In the genomic region with DNA sequence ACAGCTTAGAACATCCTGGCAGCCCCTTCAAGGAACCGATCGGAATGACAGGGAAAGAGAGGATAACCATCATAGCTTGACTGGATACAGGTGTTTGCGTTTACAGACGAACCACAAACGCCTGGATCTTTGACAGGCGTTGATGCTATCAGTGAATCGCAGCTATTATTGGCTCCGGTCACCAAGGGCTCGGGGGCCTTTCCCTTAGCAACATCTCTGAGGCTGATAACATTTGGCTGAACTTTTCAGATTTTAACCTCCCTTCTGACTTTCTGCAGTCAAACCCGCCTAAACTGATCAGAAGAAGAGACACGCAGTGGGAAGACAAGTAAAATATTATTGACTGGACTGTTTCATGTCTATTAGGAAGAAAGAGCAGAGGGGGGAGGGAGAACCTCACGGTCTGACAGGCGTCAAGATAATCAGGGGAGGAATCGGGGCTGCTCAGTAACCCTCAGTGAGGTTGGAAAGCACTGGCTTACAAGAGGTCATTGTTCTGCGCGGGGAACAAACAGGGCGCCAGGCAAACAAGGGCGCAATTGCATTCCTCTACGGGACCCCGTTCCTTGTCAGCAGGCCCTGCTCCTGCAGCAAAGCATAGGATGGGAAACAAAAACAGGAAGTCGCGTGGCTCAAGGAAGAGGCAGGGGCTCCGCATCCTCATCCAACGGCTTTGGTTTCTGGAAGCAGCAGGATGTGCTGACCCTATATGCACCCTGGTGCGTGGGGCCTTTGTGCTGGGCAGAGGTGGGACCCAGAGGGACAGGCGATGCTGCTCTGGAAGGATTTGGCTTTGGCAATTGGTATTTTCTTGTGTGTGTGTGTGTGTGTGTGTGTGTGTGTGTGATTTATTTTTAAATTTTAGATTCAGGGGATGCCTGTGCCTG, we compare ENCODE assay signal across 19 cellular contexts.
"Had no signal": no experiment of that assay in that cellular context is flagged by ENCODE, and none has a peak within 500 bp of the region (broad histone marks: within the 10 kb centered on the region; RNA-seq: fewer than 3 reads in every experiment).

No MANE protein-coding gene starts in this region.

- H3K4me1 Mint-ChIP-seq: activated CD4-positive, alpha-beta memory T cell treated with anti-CD3 and anti-CD28 coated beads, Interleukin-2, amount 10 ng/mL, durations not matched to agents 7 days and 5 days; activated CD8-positive, alpha-beta memory T cell treated with anti-CD3 and anti-CD28 coated beads, Interleukin-2, amount 10 ng/mL, durations not matched to agents 7 days and 5 days; activated naive CD8-positive, alpha-beta T cell treated with anti-CD3 and anti-CD28 coated beads for 36 hours; T-cell had no signal

- DNase-seq: activated CD4-positive, alpha-beta memory T cell treated with anti-CD3 and anti-CD28 coated beads, Interleukin-2, amount 10 ng/mL, durations not matched to agents 7 days and 5 days; activated CD4-positive, alpha-beta T cell treated with anti-CD3 and anti-CD28 coated beads for 48 hours; activated CD4-positive, CD25-positive, alpha-beta regulatory T cell; activated CD8-positive, alpha-beta memory T cell treated with anti-CD3 and anti-CD28 coated beads, Interleukin-2, amount 10 ng/mL, durations not matched to agents 7 days and 5 days; activated naive CD8-positive, alpha-beta T cell treated with anti-CD3 and anti-CD28 coated beads for 36 hours; amniotic stem cell; effector memory CD8-positive, alpha-beta T cell; foreskin keratinocyte; left ventricle myocardium inferior; mammary epithelial cell; mucosa of descending colon; naive thymus-derived CD4-positive, alpha-beta T cell; nucleus accumbens; posterior cingulate gyrus; stimulated activated naive CD8-positive, alpha-beta T cell treated with anti-CD3 and anti-CD28 coated beads, Interleukin-15, Interleukin-2, amounts not matched to agents 100 U/mL and 50 U/mL, for 24 hours; T-cell; transverse colon had no signal

- H3K9me3 ChIP-seq: left ventricle myocardium inferior, mucosa of descending colon, right atrium auricular region, transverse colon had no signal

- H3K27me3 ChIP-seq: foreskin keratinocyte, right atrium auricular region, transverse colon had no signal

- H3K27me3 Mint-ChIP-seq: activated CD4-positive, alpha-beta memory T cell treated with anti-CD3 and anti-CD28 coated beads, Interleukin-2, amount 10 ng/mL, durations not matched to agents 7 days and 5 days; activated CD8-positive, alpha-beta memory T cell treated with anti-CD3 and anti-CD28 coated beads, Interleukin-2, amount 10 ng/mL, durations not matched to agents 7 days and 5 days; activated naive CD8-positive, alpha-beta T cell treated with anti-CD3 and anti-CD28 coated beads for 36 hours; effector memory CD8-positive, alpha-beta T cell had no signal

- H3K27ac ChIP-seq: foreskin keratinocyte, left ventricle myocardium inferior, right atrium auricular region, skin epidermis, transverse colon had no signal

- H3K4me3 Mint-ChIP-seq: activated CD4-positive, alpha-beta memory T cell treated with anti-CD3 and anti-CD28 coated beads, Interleukin-2, amount 10 ng/mL, durations not matched to agents 7 days and 5 days; activated CD8-positive, alpha-beta memory T cell treated with anti-CD3 and anti-CD28 coated beads, Interleukin-2, amount 10 ng/mL, durations not matched to agents 7 days and 5 days; activated naive CD8-positive, alpha-beta T cell treated with anti-CD3 and anti-CD28 coated beads for 36 hours; effector memory CD8-positive, alpha-beta T cell; naive thymus-derived CD4-positive, alpha-beta T cell; T-cell had no signal

- H3K27ac Mint-ChIP-seq: activated CD4-positive, alpha-beta memory T cell treated with anti-CD3 and anti-CD28 coated beads, Interleukin-2, amount 10 ng/mL, durations not matched to agents 7 days and 5 days; activated CD8-positive, alpha-beta memory T cell treated with anti-CD3 and anti-CD28 coated beads, Interleukin-2, amount 10 ng/mL, durations not matched to agents 7 days and 5 days; activated naive CD8-positive, alpha-beta T cell treated with anti-CD3 and anti-CD28 coated beads for 36 hours; effector memory CD8-positive, alpha-beta T cell; naive thymus-derived CD4-positive, alpha-beta T cell had no signal

- H3K36me3 Mint-ChIP-seq: activated CD8-positive, alpha-beta memory T cell treated with anti-CD3 and anti-CD28 coated beads, Interleukin-2, amount 10 ng/mL, durations not matched to agents 7 days and 5 days; activated naive CD8-positive, alpha-beta T cell treated with anti-CD3 and anti-CD28 coated beads for 36 hours; T-cell had no signal

- H3K4me1 ChIP-seq: foreskin keratinocyte, left ventricle myocardium inferior, right atrium auricular region, transverse colon had no signal

- H3K4me3 ChIP-seq: left ventricle myocardium inferior, mucosa of descending colon, right atrium auricular region, skin epidermis, transverse colon had no signal

- H3K36me3 ChIP-seq: left ventricle myocardium inferior, right atrium auricular region, transverse colon had no signal

- ATAC-seq: activated CD8-positive, alpha-beta memory T cell treated with anti-CD3 and anti-CD28 coated beads, Interleukin-2, amount 10 ng/mL, durations not matched to agents 7 days and 5 days; effector memory CD8-positive, alpha-beta T cell; foreskin keratinocyte; mucosa of descending colon; naive thymus-derived CD4-positive, alpha-beta T cell; stimulated activated naive CD8-positive, alpha-beta T cell treated with anti-CD3 and anti-CD28 coated beads, Interleukin-15, Interleukin-2, amounts not matched to agents 100 U/mL and 50 U/mL, for 24 hours; T-cell had no signal
